Comparison of ENCODE assay signal across 3 cellular contexts in genomic region chr12:50147281-50147680, GRCh38.
TF ChIP-seq lines count a peak whose summit lies in the region.

No MANE protein-coding gene starts in this region.

TF ChIP-seq in A549, 52 proteins besides CTCF, POLR2A, EP300 and RAD21:
- TF ChIP-seq HES2 (IDR thresholded peaks at IDR 0.05): no peak
- peak; percentile 96 for TF ChIP-seq MAFK (IDR thresholded peaks at IDR 0.05; ENCODE audit: partially characterized antibody)
TF ChIP-seq in A549: peak in this region for 1.

TF ChIP-seq in IMR-90, 13 proteins besides CTCF, POLR2A, EP300 and RAD21:
- TF ChIP-seq MAFK (IDR thresholded peaks at IDR 0.05; ENCODE audit: low read depth, low read length) (peak; percentile 97), RFX5 (IDR thresholded peaks at IDR 0.05; ENCODE audit: low read depth, low read length) (no peak)

TF ChIP-seq in K562, 482 proteins besides CTCF, POLR2A, EP300 and RAD21:
- TF ChIP-seq MAFG (tag; conservative IDR thresholded peaks at IDR 0.05): peak; percentile 91
- TF ChIP-seq MAFF (IDR thresholded peaks at IDR 0.05; ENCODE audit: low read length): peak; percentile 95
- TF ChIP-seq MAFK (IDR thresholded peaks at IDR 0.05; ENCODE audit: low read length): peak; percentile 96
- peak; percentile 92 for TF ChIP-seq C11orf30 (IDR thresholded peaks at IDR 0.05; ENCODE audit: low read depth)
- no peak for TF ChIP-seq CUX1 (CRISPR knock-in tag; IDR thresholded peaks at IDR 0.05)
- TF ChIP-seq ZNF316 (IDR thresholded peaks at IDR 0.05): peak; percentile 95
- TF ChIP-seq LCOR (CRISPR knock-in tag; IDR thresholded peaks at IDR 0.05): no peak
